Comparison of ENCODE assay signal across 8 cellular contexts in the genomic region with DNA sequence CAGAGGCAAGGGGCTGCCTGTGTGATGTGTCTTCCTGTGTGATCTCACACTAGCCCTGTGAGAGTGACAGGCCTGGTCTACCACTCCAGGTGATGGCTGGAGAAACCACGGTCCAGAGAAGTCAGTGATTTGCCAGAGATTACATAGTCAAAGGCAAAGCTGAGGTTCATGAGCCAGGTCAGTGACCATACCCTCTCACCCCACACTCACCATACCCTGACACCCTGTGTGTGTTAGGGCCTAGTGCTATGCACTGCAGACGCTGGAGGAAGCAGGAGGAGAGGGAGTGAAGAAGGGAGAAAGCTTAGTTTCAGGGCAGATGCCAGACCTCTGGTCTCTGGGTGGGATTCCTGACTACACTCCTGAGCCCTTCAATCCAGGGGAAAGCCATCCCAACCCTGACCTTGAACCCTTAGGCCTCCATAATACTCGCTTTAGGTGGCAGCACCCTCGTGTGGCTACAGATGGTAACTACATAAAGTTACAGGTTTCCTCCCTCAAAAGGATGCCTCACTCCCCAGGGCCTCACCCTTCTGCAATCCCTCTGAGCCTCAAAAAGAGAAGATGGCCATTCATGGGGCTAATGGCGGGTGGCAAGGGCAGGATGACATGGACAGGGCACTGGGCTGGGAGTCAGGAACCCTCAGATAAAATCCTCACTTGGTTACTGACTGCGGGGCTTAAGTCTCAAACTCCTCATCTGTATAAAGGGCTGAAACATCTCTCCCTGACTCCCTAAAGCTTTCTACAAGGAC. TPM values are rescaled to one million over a fixed set of nuclear protein-coding genes. Genes with fewer than 3 reads are reported as not detected.
DNase-seq lines count a peak whose midpoint lies in the region; ATAC-seq and TF ChIP-seq lines count a peak whose summit lies in the region.

No MANE protein-coding gene starts in this region.

- peak; percentile 53 for ATAC-seq in activated naive CD8-positive, alpha-beta T cell treated with anti-CD3 and anti-CD28 coated beads, Interleukin-2, amount 50 U/mL, for 24 hours
- ATAC-seq in GM18505 (IDR thresholded peaks at IDR 0.05; ENCODE audit: unreplicated experiment) (no peak), HG03196 (IDR thresholded peaks at IDR 0.05; ENCODE audit: unreplicated experiment) (no peak)

- no peaks in the 10 kb centered on the region for H3K9me3 Mint-ChIP-seq in activated naive CD8-positive, alpha-beta T cell treated with anti-CD3 and anti-CD28 coated beads, Interleukin-2, amount 50 U/mL, for 24 hours

- H3K27me3 ChIP-seq in right atrium auricular region, result no peaks in the 10 kb centered on the region

- H3K9me3 ChIP-seq in right atrium auricular region, result no peaks in the 10 kb centered on the region

- peak; percentile 63 to 77 for TF ChIP-seq CTCF in right atrium auricular region (IDR thresholded peaks at IDR 0.05)

- no peak overlapping the region for H3K27ac ChIP-seq in right atrium auricular region

- no peaks in the 10 kb centered on the region for H3K27me3 Mint-ChIP-seq in activated naive CD8-positive, alpha-beta T cell treated with anti-CD3 and anti-CD28 coated beads, Interleukin-2, amount 50 U/mL, for 24 hours

- peaks cover 17% of the 10 kb centered on the region for H3K36me3 ChIP-seq in right atrium auricular region

- H3K36me3 Mint-ChIP-seq in activated naive CD8-positive, alpha-beta T cell treated with anti-CD3 and anti-CD28 coated beads, Interleukin-2, amount 50 U/mL, for 24 hours (ENCODE audit: low read depth), result peaks cover 5% of the 10 kb centered on the region

- TF ChIP-seq POLR2A in GM18505 (IDR thresholded peaks at IDR 0.05; ENCODE audit: borderline replicate concordance, extremely low read depth, insufficient read depth, insufficient read length), result no peak

- H3K27ac Mint-ChIP-seq in activated naive CD8-positive, alpha-beta T cell treated with anti-CD3 and anti-CD28 coated beads, Interleukin-2, amount 50 U/mL, for 24 hours, result no peak overlapping the region

- no peak overlapping the region for H3K4me3 Mint-ChIP-seq in activated naive CD8-positive, alpha-beta T cell treated with anti-CD3 and anti-CD28 coated beads, Interleukin-2, amount 50 U/mL, for 24 hours

- H3K4me3 ChIP-seq in right atrium auricular region, result no peak overlapping the region

- H3K4me1 ChIP-seq in right atrium auricular region, result no peaks in the 10 kb centered on the region

- no peaks in the 10 kb centered on the region for H3K4me1 Mint-ChIP-seq in activated naive CD8-positive, alpha-beta T cell treated with anti-CD3 and anti-CD28 coated beads, Interleukin-2, amount 50 U/mL, for 24 hours

- peak; percentile 75 for DNase-seq in D341Med (ENCODE audit: low spot score)
- DNase-seq in HT1080 (ENCODE audit: low read depth), result peak; percentile 37
- peak; percentile 53 to 56 for DNase-seq in SHP77 (lab: John Stamatoyannopoulos, UW)
- peak; percentile 55 for DNase-seq in activated naive CD8-positive, alpha-beta T cell treated with anti-CD3 and anti-CD28 coated beads, Interleukin-2, amount 50 U/mL, for 24 hours
- DNase-seq in right atrium auricular region (ENCODE audit: low spot score), result no peak
- peak; percentile 36 for DNase-seq in stimulated activated CD4-positive, alpha-beta T cell treated with anti-CD3 and anti-CD28 coated beads, Interleukin-12 subunit alpha, Interleukin-12 subunit beta, amount 100 ng/mL, for 4 hours

RNA-seq across cellular contexts. Expression of gene SDC3, which starts 20.8 kb away (rescaled TPM):
- 13.1 and 23.8 TPM in 2 replicates for total RNA-seq in HT1080 (2014; rRNA removed; shearing (Covaris generic))
- polyA plus RNA-seq in HT1080 (2015; cell fraction: cytosol; rRNA removed), result 23.5 and 26.4 TPM in 2 replicates
- polyA plus RNA-seq in HT1080 (2015; cell fraction: nucleus; rRNA removed), result 27.1 and 29.4 TPM in 2 replicates
- total RNA-seq in right atrium auricular region, result 10 to 100 TPM; 15.9 to 43.8 TPM
